ENCODE assay signal across 9 cellular contexts in the genomic region with DNA sequence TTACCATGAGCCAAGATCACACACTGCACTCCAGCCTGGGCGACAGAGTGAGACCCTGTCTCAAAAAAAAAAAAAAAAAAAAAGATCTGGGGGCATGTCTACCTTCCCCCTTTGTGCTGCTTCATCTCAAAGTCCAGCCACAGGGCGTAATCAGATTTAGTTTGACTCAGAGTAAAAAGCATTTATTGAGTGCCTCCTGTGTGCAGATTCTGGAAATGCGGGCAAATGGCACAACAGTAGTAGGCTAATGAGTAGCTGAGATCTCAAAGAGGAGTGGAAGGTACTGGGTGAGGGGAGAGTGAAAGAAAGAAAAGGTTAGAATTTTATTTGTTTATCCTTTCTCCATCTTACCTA. TPM values are rescaled to one million over a fixed set of nuclear protein-coding genes. Genes with fewer than 3 reads are reported as not detected.
DNase-seq lines count a peak whose midpoint lies in the region; ATAC-seq and TF ChIP-seq lines count a peak whose summit lies in the region.
"Had no signal": no experiment of that assay in that cellular context is flagged by ENCODE, and none has a peak within 500 bp of the region (broad histone marks: within the 10 kb centered on the region; RNA-seq: fewer than 3 reads in every experiment).

No MANE protein-coding gene starts in this region.

- no peak for TF ChIP-seq CTCF in left ventricle myocardium inferior (IDR thresholded peaks at IDR 0.05; ENCODE audit: borderline replicate concordance)
- TF ChIP-seq CTCF in brain microvascular endothelial cell (IDR thresholded peaks at IDR 0.05; ENCODE audit: low read depth, low read length, missing control alignments) = peak; percentile 31
- no peak for TF ChIP-seq CTCF in uterus (IDR thresholded peaks at IDR 0.05)
- TF ChIP-seq CTCF in omental fat pad (IDR thresholded peaks at IDR 0.05) = no peak

- peaks cover 97% of the 10 kb centered on the region for H3K4me1 ChIP-seq in left ventricle myocardium inferior
- H3K4me1 ChIP-seq in uterus = peaks cover 50 to 60% of the 10 kb centered on the region in 2 donors

- TF ChIP-seq POLR2A in uterus (IDR thresholded peaks at IDR 0.05) = no peak

- ATAC-seq in omental fat pad (ENCODE audit: low FRiP score) (no peak), GM18868 (IDR thresholded peaks at IDR 0.05; ENCODE audit: unreplicated experiment) (no peak), esophagus mucosa (no peak)

- H3K27me3 ChIP-seq in left ventricle myocardium inferior (ENCODE audit: low read depth) (no peaks in the 10 kb centered on the region), brain microvascular endothelial cell (replicated peaks) (no peaks in the 10 kb centered on the region), uterus (no peaks in the 10 kb centered on the region)

- H3K9me3 ChIP-seq in left ventricle myocardium inferior (replicated peaks) (no peaks in the 10 kb centered on the region), uterus (no peaks in the 10 kb centered on the region)

- H3K36me3 ChIP-seq in left ventricle myocardium inferior = no peaks in the 10 kb centered on the region
- H3K36me3 ChIP-seq in brain microvascular endothelial cell (replicated peaks) = no peaks in the 10 kb centered on the region
- H3K36me3 ChIP-seq in uterus = no peaks in the 10 kb centered on the region

- no peak overlapping the region for H3K4me3 ChIP-seq in left ventricle myocardium inferior
- H3K4me3 ChIP-seq in brain microvascular endothelial cell (ENCODE audit: low read depth, low read length) = no peak overlapping the region
- H3K4me3 ChIP-seq in uterus = no peak overlapping the region

- peak; percentile 3 for DNase-seq in left ventricle myocardium inferior
- no peak for DNase-seq in cardiac septum (ENCODE audit: low spot score)
- no peak for DNase-seq in brain microvascular endothelial cell
- peak; percentile 39 to 68 for DNase-seq in lung microvascular endothelial cell (ENCODE audit: low read depth in 2 of 2)
- DNase-seq in uterus = no peak
- DNase-seq in omental fat pad (ENCODE audit: low spot score) = no peak
- DNase-seq: stimulated activated CD4-positive, alpha-beta T cell treated with anti-CD3 and anti-CD28 coated beads, Interleukin-12 subunit alpha, Interleukin-12 subunit beta, amount 100 ng/mL, for 4 hours had no signal

- H3K27ac ChIP-seq in left ventricle myocardium inferior (replicated peaks) (peak overlapping the region; percentile 100), brain microvascular endothelial cell (no peak overlapping the region), uterus (peak overlapping the region; percentile 90 to 99)

- in situ Hi-C loops in brain microvascular endothelial cell (cut with HindIII; ENCODE audit: low pct_ligation_motif_present, low sequenced_read_pairs) = no loop called here

- intact Hi-C loops in left ventricle myocardium inferior (cut with micrococcal nuclease) = no loop called here
- intact Hi-C loops in cardiac septum (cut with DNase I) = no loop called here
- intact Hi-C loops in uterus (cut with DNase I; ENCODE audit: low total_unique reads) = no loop called here

RNA-seq across cellular contexts. Expression of a gene that starts 9.1 kb away (rescaled TPM):
- total RNA-seq in left ventricle myocardium inferior (19.1 TPM), cardiac septum (25.8 TPM), lung microvascular endothelial cell (0.65 and 1.2 TPM in 2 replicates), uterus (10 to 100 TPM in 1 of 4 donors, 1 to 10 TPM in 3; 2.0 to 92.1 (median 4.7) TPM), omental fat pad (1 to 10 TPM; 3.1 to 9.3 (median 7.0) TPM), esophagus mucosa (14.6 TPM)

RNA-seq across cellular contexts. Expression of a gene that starts 12.3 kb away (rescaled TPM):
- total RNA-seq in left ventricle myocardium inferior (39.8 TPM), cardiac septum (53.7 TPM), lung microvascular endothelial cell (23.1 and 37.9 TPM in 2 replicates), uterus (100 to 1,000 TPM in 1 of 4 donors, 10 to 100 TPM in 3; 51.0 to 151 (median 77.6) TPM), omental fat pad (100 to 1,000 TPM in 1 of 4 donors, 10 to 100 TPM in 3; 50.2 to 139 (median 61.9) TPM), esophagus mucosa (36.1 TPM)

RNA-seq across cellular contexts. Expression of a gene that starts 30.9 kb away (rescaled TPM):
- 44.0 TPM for total RNA-seq in left ventricle myocardium inferior
- total RNA-seq in cardiac septum = 54.8 TPM
- total RNA-seq in lung microvascular endothelial cell = 20.0 and 25.0 TPM in 2 replicates
- total RNA-seq in uterus = 100 to 1,000 TPM in 2 of 4 donors, 10 to 100 TPM in 2; 33.2 to 166 (median 91.3) TPM
- 10 to 100 TPM; 36.6 to 77.6 (median 51.1) TPM for total RNA-seq in omental fat pad
- 38.5 TPM for total RNA-seq in esophagus mucosa

RNA-seq across cellular contexts. Expression of a gene that starts 46.7 kb away (rescaled TPM):
- 78.3 TPM for total RNA-seq in left ventricle myocardium inferior
- 66.8 TPM for total RNA-seq in cardiac septum
- total RNA-seq in lung microvascular endothelial cell = 11.6 and 21.4 TPM in 2 replicates
- 100 to 1,000 TPM in 1 of 4 donors, 10 to 100 TPM in 3; 19.7 to 124 (median 63.1) TPM for total RNA-seq in uterus
- 10 to 100 TPM; 35.7 to 87.2 (median 55.2) TPM for total RNA-seq in omental fat pad
- total RNA-seq in esophagus mucosa = 9.4 TPM

RNA-seq across cellular contexts. Expression of a gene that starts 55.2 kb away (rescaled TPM):
- total RNA-seq in left ventricle myocardium inferior (58.2 TPM), cardiac septum (56.4 TPM), lung microvascular endothelial cell (29.2 and 30.3 TPM in 2 replicates), uterus (100 to 1,000 TPM in 1 of 4 donors, 10 to 100 TPM in 3; 17.6 to 111 (median 44.7) TPM), omental fat pad (10 to 100 TPM; 40.0 to 53.6 (median 49.2) TPM), esophagus mucosa (55.9 TPM)

Comparison
In these comparisons a context has a peak if more than half of its experiments do, and no peak if none do; other contexts are left out.
1. DNase-seq: peak in left ventricle myocardium inferior (single experiment) and lung microvascular endothelial cell (2 of 2); none in cardiac septum (single experiment), brain microvascular endothelial cell (single experiment), uterus (0 of 2) and omental fat pad (single experiment).